ENCODE assay signal across 10 cellular contexts in genomic region chr12:47740536-47741339, GRCh38. TPM values are rescaled to one million over a fixed set of nuclear protein-coding genes. Genes with fewer than 3 reads are reported as not detected.
DNase-seq lines count a peak whose midpoint lies in the region; ATAC-seq and TF ChIP-seq lines count a peak whose summit lies in the region.
"Had no signal": no experiment of that assay in that cellular context is flagged by ENCODE, and none has a peak within 500 bp of the region (broad histone marks: within the 10 kb centered on the region; RNA-seq: fewer than 3 reads in every experiment).

No MANE protein-coding gene starts in this region.

- no peak for TF ChIP-seq CTCF in nephron progenitor cell (IDR thresholded peaks at IDR 0.05)

- H3K4me3 Mint-ChIP-seq in CD4-positive, alpha-beta memory T cell = peak overlapping the region in 6 of 8 donors; percentile 9 to 67 (median 60)
- H3K4me3 Mint-ChIP-seq in IgD-negative memory B cell (peak overlapping the region in 3 of 4 donors; percentile 63 to 86 (median 83)), nephron progenitor cell (no peak overlapping the region)
- H3K4me3 Mint-ChIP-seq: activated T-cell treated with anti-CD3 and anti-CD28 coated beads, Interleukin-2, amount 50 U/mL, for 24 hours had no signal

- peaks cover 29% of the 10 kb centered on the region for H3K4me1 ChIP-seq in CD4-positive, alpha-beta memory T cell (ENCODE audit: insufficient read depth, low read length)

- H3K27me3 Mint-ChIP-seq in CD4-positive, alpha-beta memory T cell = peaks cover 0 to 2% of the 10 kb centered on the region in 2 donors
- H3K27me3 Mint-ChIP-seq in IgD-negative memory B cell (peaks cover 4% of the 10 kb centered on the region), nephron progenitor cell (ENCODE audit: low read depth, poor library complexity) (no peaks in the 10 kb centered on the region)
- H3K27me3 Mint-ChIP-seq: activated T-cell treated with anti-CD3 and anti-CD28 coated beads, Interleukin-2, amount 50 U/mL, for 24 hours had no signal

- H3K27me3 ChIP-seq in CD4-positive, alpha-beta memory T cell (ENCODE audit: insufficient read depth, low read length) = no peaks in the 10 kb centered on the region

- no peaks in the 10 kb centered on the region for H3K36me3 Mint-ChIP-seq in CD4-positive, alpha-beta memory T cell
- H3K36me3 Mint-ChIP-seq in IgD-negative memory B cell (no peaks in the 10 kb centered on the region), nephron progenitor cell (ENCODE audit: low read depth) (no peaks in the 10 kb centered on the region)

- ATAC-seq in GM21390 (IDR thresholded peaks at IDR 0.05; ENCODE audit: unreplicated experiment) = peak; percentile 35
- no peak for ATAC-seq in activated CD4-positive, CD25-positive, alpha-beta regulatory T cell treated with anti-CD3 and anti-CD28 coated beads, Interleukin-2, amount 50 U/mL, for 24 hours

- H3K27ac Mint-ChIP-seq in CD4-positive, alpha-beta memory T cell = peak overlapping the region in 6 of 7 donors; percentile 54 to 91 (median 78)
- H3K27ac Mint-ChIP-seq in IgD-negative memory B cell (peak overlapping the region; percentile 76 to 89 (median 80)), nephron progenitor cell (no peak overlapping the region)

- H3K36me3 ChIP-seq in CD4-positive, alpha-beta memory T cell (ENCODE audit: insufficient read depth, low read length) = no peaks in the 10 kb centered on the region

- peaks cover 19 to 56% (median 41%) of the 10 kb centered on the region in 4 donors for H3K4me1 Mint-ChIP-seq in CD4-positive, alpha-beta memory T cell
- H3K4me1 Mint-ChIP-seq in IgD-negative memory B cell = peaks cover 29 to 34% (median 33%) of the 10 kb centered on the region in 3 donors
- peaks cover 84% of the 10 kb centered on the region for H3K4me1 Mint-ChIP-seq in nephron progenitor cell

- no peak for DNase-seq in CD4-positive, alpha-beta memory T cell
- DNase-seq in kidney glomerular epithelial cell (lab: John Stamatoyannopoulos, UW) (peak; percentile 17), cerebellar nuclear complex (lab: John Stamatoyannopoulos, UW) (no peak), nephron progenitor cell (no peak)
- no peak for DNase-seq in effector CD8-positive, alpha-beta T cell (lab: John Stamatoyannopoulos, UW)

- intact Hi-C loops in CD4-positive, alpha-beta memory T cell (cut with micrococcal nuclease) = no loop called here

- CTCF ChIA-PET in CD4-positive, alpha-beta memory T cell (lab: Charles Lee; ENCODE audit: partially characterized antibody) = interaction anchor here (0.8 to 13.8 kb wide), 23 partner anchors 9 to 708 kb away, joined by 3 to 671 read pairs (median 17); partner anchors contain the start of genes AMIGO2, ENDOU, HDAC7 and PCED1B

- H3K4me3 ChIP-seq in CD4-positive, alpha-beta memory T cell (ENCODE audit: low read length in 2 of 2) = no peak overlapping the region

- H3K9me3 ChIP-seq in CD4-positive, alpha-beta memory T cell (ENCODE audit: control insufficient read depth in 1 of 2, low read length in 2 of 2) = no peaks in the 10 kb centered on the region

- POLR2A ChIA-PET in CD4-positive, alpha-beta memory T cell (lab: Charles Lee; ENCODE audit: partially characterized antibody) = interaction anchor here (0.6 to 4.7 kb wide), 14 partner anchors 15 to 143 kb away, joined by 3 to 29 read pairs (median 4); partner anchors contain the start of gene RPAP3

- no peaks in the 10 kb centered on the region for H3K9me3 Mint-ChIP-seq in CD4-positive, alpha-beta memory T cell
- H3K9me3 Mint-ChIP-seq in IgD-negative memory B cell (no peaks in the 10 kb centered on the region), nephron progenitor cell (no peaks in the 10 kb centered on the region)
- H3K9me3 Mint-ChIP-seq: activated T-cell treated with anti-CD3 and anti-CD28 coated beads, Interleukin-2, amount 50 U/mL, for 24 hours had no signal

- H3K27ac ChIP-seq in CD4-positive, alpha-beta memory T cell (ENCODE audit: low read depth, low read length) = no peak overlapping the region

RNA-seq across cellular contexts. Expression of gene ENDOU, which starts 15.4 kb away (rescaled TPM):
- total RNA-seq in CD4-positive, alpha-beta memory T cell = not detected
- not detected for polyA plus RNA-seq in CD4-positive, alpha-beta memory T cell
- not detected for polyA plus RNA-seq in IgD-negative memory B cell
- total RNA-seq: M059J had no signal

RNA-seq across cellular contexts. Expression of gene RAPGEF3, which starts 17.9 kb away (rescaled TPM):
- under 1 TPM; 0.15 to 0.39 TPM for total RNA-seq in CD4-positive, alpha-beta memory T cell
- under 1 TPM in 1 of 2 donors, not detected in 1; 0.14 TPM for polyA plus RNA-seq in CD4-positive, alpha-beta memory T cell
- polyA plus RNA-seq in IgD-negative memory B cell = 0.26 TPM

RNA-seq across cellular contexts. Expression of gene SLC48A1, which starts 32.3 kb away (rescaled TPM):
- total RNA-seq in CD4-positive, alpha-beta memory T cell = 10 to 100 TPM; 12.1 to 12.3 TPM
- polyA plus RNA-seq in CD4-positive, alpha-beta memory T cell = 1 to 10 TPM; 8.7 to 9.0 TPM
- 21.7 TPM for polyA plus RNA-seq in IgD-negative memory B cell

RNA-seq across cellular contexts. Expression of gene RPAP3, which starts 34.9 kb away (rescaled TPM):
- 10 to 100 TPM; 40.8 to 41.8 TPM for total RNA-seq in CD4-positive, alpha-beta memory T cell
- 10 to 100 TPM; 32.1 to 33.3 TPM for polyA plus RNA-seq in CD4-positive, alpha-beta memory T cell
- polyA plus RNA-seq in IgD-negative memory B cell = 46.0 TPM
